In the genomic region with DNA sequence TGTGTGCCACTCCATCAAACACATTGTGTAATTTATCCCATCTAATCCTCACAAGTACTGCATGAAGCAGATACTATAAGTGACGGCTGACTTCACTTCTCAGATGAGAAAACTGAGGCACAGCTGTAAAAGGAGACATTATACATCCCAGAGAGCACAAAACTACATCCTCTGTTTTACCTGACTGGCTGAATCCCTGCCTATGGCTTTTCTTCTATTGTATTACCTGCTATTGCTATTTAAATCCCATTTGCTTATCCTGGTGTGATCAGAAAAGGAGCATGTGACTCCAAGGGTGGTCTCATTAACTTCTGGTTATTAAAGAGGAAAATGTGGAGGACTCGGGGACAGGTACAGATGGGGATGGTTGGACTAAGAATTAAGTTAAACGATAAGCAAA, we compare ENCODE assay signal across 16 cellular contexts.
DNase-seq lines count a peak whose midpoint lies in the region; ATAC-seq and TF ChIP-seq lines count a peak whose summit lies in the region.
"Had no signal": no experiment of that assay in that cellular context is flagged by ENCODE, and none has a peak within 500 bp of the region (broad histone marks: within the 10 kb centered on the region; RNA-seq: fewer than 3 reads in every experiment).

No MANE protein-coding gene starts in this region.

- H3K4me3 ChIP-seq in GM23338 (no peak overlapping the region), adrenal gland (no peak overlapping the region)
- H3K4me3 ChIP-seq: GM23248, HAP-1 had no signal

- ATAC-seq in GM23338 (peak; percentile 65), HG02885 (IDR thresholded peaks at IDR 0.05; ENCODE audit: poor library complexity, unreplicated experiment) (no peak)
- ATAC-seq: HepG2 had no signal

- H3K27me3 Mint-ChIP-seq in GM23338 (ENCODE audit: insufficient read depth, low read depth, poor library complexity), result peaks cover 2% of the 10 kb centered on the region
- no peaks in the 10 kb centered on the region for H3K27me3 Mint-ChIP-seq in nephron progenitor cell (ENCODE audit: low read depth, poor library complexity)

- H3F3A ChIP-seq in GM23338 (replicated peaks; ENCODE audit: low read depth), result no peaks in the 10 kb centered on the region

- TF ChIP-seq POLR2A in adrenal gland (IDR thresholded peaks at IDR 0.05), result no peak

- no peaks in the 10 kb centered on the region for H3K9me2 ChIP-seq in GM23338 (ENCODE audit: insufficient read depth)

- TF ChIP-seq CTCF in GM23338 (conservative IDR thresholded peaks at IDR 0.05; ENCODE audit: low read depth in 2 of 2), result no peak
- TF ChIP-seq CTCF in nephron progenitor cell (IDR thresholded peaks at IDR 0.05), result no peak
- TF ChIP-seq CTCF in adrenal gland (IDR thresholded peaks at IDR 0.05), result no peak

- H3K36me3 ChIP-seq in GM23338 (ENCODE audit: insufficient read depth) (no peaks in the 10 kb centered on the region), adrenal gland (replicated peaks in 1 of 2) (no peaks in the 10 kb centered on the region)
- H3K36me3 ChIP-seq: HAP-1 had no signal

- peaks cover 20% of the 10 kb centered on the region for H3K4me1 Mint-ChIP-seq in GM23338
- H3K4me1 Mint-ChIP-seq in nephron progenitor cell, result peaks cover 26% of the 10 kb centered on the region
- H3K4me1 Mint-ChIP-seq: B cell had no signal

- peak overlapping the region; percentile 53 for H3K4me2 ChIP-seq in GM23338

- in situ Hi-C loops in ACHN (cut with HindIII; ENCODE audit: low pct_ligation_motif_present, low pct_unique_long_range_greater_than_20kb, low sequenced_read_pairs), result no loop called here

- intact Hi-C loops in adrenal gland (cut with DNase I), result no loop called here

- no peak for DNase-seq in GM23338 (ENCODE audit: low spot score)
- peak; percentile 41 for DNase-seq in NCI-H146 treated with DMSO at 0.1 percent for 48 hours (lab: John Stamatoyannopoulos, UW; ENCODE audit: unreplicated experiment)
- no peak for DNase-seq in caudate nucleus (lab: John Stamatoyannopoulos, UW)
- DNase-seq in nephron progenitor cell, result no peak
- DNase-seq in SKM-1 treated with dmso at 0.1 percent for 144 hours (lab: John Stamatoyannopoulos, UW; ENCODE audit: unreplicated experiment), result no peak
- no peak for DNase-seq in ACHN
- DNase-seq in adrenal gland, result no peak
- DNase-seq: C1 segment of cervical spinal cord; Calu3; CD4-positive, alpha-beta T cell; DMS 273 treated with DMSO at 0.1 percent for 48 hours; GM23248 had no signal

- WGBS in adrenal gland, 4 donors, result 70 to 80% (median 72%) methylated on average over 3 of the region's 3 CpGs

- H3K36me3 Mint-ChIP-seq in GM23338 (ENCODE audit: low read depth), result no peaks in the 10 kb centered on the region
- no peaks in the 10 kb centered on the region for H3K36me3 Mint-ChIP-seq in nephron progenitor cell (ENCODE audit: low read depth)

- H3K27me3 ChIP-seq in GM23338 (ENCODE audit: insufficient read depth), result no peaks in the 10 kb centered on the region
- H3K27me3 ChIP-seq in adrenal gland, result no peaks in the 10 kb centered on the region

- H3K9me3 Mint-ChIP-seq in GM23338 (no peaks in the 10 kb centered on the region), nephron progenitor cell (no peaks in the 10 kb centered on the region)
- H3K9me3 Mint-ChIP-seq: CD4-positive, alpha-beta T cell had no signal

- H3K27ac ChIP-seq in GM23338 (ENCODE audit: low read depth), result no peak overlapping the region
- H3K27ac ChIP-seq in caudate nucleus (ENCODE audit: low read depth, low read length), result peak overlapping the region; percentile 3
- H3K27ac ChIP-seq in adrenal gland, result no peak overlapping the region
- H3K27ac ChIP-seq: GM23248 had no signal

- no peaks in the 10 kb centered on the region for H3K9me3 ChIP-seq in adrenal gland (replicated peaks in 1 of 3)
- H3K9me3 ChIP-seq: HAP-1 had no signal

- peak overlapping the region; percentile 6 for H3K27ac Mint-ChIP-seq in GM23338
- H3K27ac Mint-ChIP-seq in nephron progenitor cell, result peak overlapping the region; percentile 34
- H3K27ac Mint-ChIP-seq: B cell; CD4-positive, alpha-beta T cell had no signal

- H3K79me2 ChIP-seq in GM23338 (replicated peaks; ENCODE audit: insufficient read depth), result no peaks in the 10 kb centered on the region

- H2AFZ ChIP-seq in GM23338, result 0 out of 2 replicates have a peak overlapping the region, but pooled peaks have one; percentile 18
- H2AFZ ChIP-seq: GM23248 had no signal

- peaks cover 14% of the 10 kb centered on the region for H3K4me1 ChIP-seq in GM23338 (ENCODE audit: insufficient read depth)
- H3K4me1 ChIP-seq in adrenal gland (replicated peaks in 1 of 2), result peaks cover 0 to 7% of the 10 kb centered on the region in 2 donors

- no peak overlapping the region for H3K4me3 Mint-ChIP-seq in GM23338
- no peak overlapping the region for H3K4me3 Mint-ChIP-seq in nephron progenitor cell
- H3K4me3 Mint-ChIP-seq: B cell; CD4-positive, alpha-beta T cell had no signal

- no peaks in the 10 kb centered on the region for H4K20me1 ChIP-seq in GM23338 (replicated peaks; ENCODE audit: insufficient read depth)

TF ChIP-seq in GM23338, 12 proteins besides CTCF, POLR2A, EP300 and RAD21:
- TF ChIP-seq CREB1 (CRISPR knock-in tag; IDR thresholded peaks at IDR 0.05; ENCODE audit: low read depth), result no peak
- TF ChIP-seq, protein P1, sequence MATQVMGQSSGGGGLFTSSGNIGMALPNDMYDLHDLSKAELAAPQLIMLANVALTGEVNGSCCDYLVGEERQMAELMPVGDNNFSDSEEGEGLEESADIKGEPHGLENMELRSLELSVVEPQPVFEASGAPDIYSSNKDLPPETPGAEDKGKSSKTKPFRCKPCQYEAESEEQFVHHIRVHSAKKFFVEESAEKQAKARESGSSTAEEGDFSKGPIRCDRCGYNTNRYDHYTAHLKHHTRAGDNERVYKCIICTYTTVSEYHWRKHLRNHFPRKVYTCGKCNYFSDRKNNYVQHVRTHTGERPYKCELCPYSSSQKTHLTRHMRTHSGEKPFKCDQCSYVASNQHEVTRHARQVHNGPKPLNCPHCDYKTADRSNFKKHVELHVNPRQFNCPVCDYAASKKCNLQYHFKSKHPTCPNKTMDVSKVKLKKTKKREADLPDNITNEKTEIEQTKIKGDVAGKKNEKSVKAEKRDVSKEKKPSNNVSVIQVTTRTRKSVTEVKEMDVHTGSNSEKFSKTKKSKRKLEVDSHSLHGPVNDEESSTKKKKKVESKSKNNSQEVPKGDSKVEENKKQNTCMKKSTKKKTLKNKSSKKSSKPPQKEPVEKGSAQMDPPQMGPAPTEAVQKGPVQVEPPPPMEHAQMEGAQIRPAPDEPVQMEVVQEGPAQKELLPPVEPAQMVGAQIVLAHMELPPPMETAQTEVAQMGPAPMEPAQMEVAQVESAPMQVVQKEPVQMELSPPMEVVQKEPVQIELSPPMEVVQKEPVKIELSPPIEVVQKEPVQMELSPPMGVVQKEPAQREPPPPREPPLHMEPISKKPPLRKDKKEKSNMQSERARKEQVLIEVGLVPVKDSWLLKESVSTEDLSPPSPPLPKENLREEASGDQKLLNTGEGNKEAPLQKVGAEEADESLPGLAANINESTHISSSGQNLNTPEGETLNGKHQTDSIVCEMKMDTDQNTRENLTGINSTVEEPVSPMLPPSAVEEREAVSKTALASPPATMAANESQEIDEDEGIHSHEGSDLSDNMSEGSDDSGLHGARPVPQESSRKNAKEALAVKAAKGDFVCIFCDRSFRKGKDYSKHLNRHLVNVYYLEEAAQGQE (IDR thresholded peaks at IDR 0.05; ENCODE audit: unreplicated experiment), result no peak
